ENCODE assay signal across 1 cellular context in genomic region chr4:10746371-10747143, GRCh38.
TF ChIP-seq lines count a peak whose summit lies in the region.

No MANE protein-coding gene starts in this region.

TF ChIP-seq in WTC11, 78 proteins besides CTCF, POLR2A, EP300 and RAD21 (continued from another document):
- TF ChIP-seq CDX4 (CRISPR knock-in tag; IDR thresholded peaks at IDR 0.05; ENCODE audit: borderline replicate concordance) (no peak), IRF2 (CRISPR knock-in tag; IDR thresholded peaks at IDR 0.05; ENCODE audit: borderline replicate concordance, low read depth) (no peak)
